ENCODE assay signal across 7 cellular contexts in the genomic region with DNA sequence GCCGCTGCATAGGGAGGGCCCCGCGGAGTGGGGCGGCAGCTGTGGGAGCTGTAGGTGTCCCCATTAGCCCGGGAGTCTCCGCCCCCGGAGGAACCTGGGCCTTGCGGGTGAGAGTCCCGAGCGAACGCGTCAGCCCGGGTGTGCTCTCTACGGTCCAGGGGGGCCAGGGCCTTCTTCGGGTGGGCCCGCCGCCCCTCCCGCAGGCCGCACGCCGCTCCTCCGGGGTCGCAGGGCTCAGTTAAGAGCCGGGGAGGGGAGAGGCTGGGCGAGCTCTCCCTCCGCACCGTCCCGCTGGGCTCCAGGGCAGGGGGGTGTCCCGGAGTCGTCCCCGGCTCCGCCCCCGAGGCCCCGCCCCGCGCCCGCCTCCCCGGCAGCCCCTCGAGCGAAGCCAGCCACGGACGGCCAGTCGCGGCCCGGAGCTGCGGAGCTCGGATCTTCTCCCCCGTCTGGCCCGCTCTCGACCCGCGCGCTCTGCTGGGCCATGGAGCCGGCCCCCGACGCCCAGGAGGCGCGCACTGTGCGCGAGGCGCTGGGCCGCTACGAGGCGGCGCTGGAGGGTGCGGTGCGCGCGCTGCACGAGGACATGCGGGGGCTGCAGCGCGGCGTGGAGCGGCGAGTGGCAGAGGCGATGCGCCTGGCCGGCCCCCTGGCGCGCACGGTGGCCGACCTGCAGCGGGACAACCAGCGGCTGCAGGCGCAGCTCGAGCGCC. TPM values are rescaled to one million over a fixed set of nuclear protein-coding genes. Genes with fewer than 3 reads are reported as not detected.
DNase-seq lines count a peak whose midpoint lies in the region; ATAC-seq, FAIRE-seq and TF ChIP-seq lines count a peak whose summit lies in the region.

A gene (plus strand): TSS at position 405 of the 710 bp plus-strand sequence. CDS start 77 bp downstream, at position 482.

- peak within 1 kb of the TSS; percentile 42 for H3K9ac ChIP-seq in HUES6 (ENCODE audit: low read length)

- no peaks in the 10 kb centered on the region for H3K9me3 Mint-ChIP-seq in activated T-cell treated with anti-CD3 and anti-CD28 coated beads, Interleukin-2, amount 50 U/mL, for 4 hours

- H3K36me3 ChIP-seq in HUES6 (ENCODE audit: control insufficient read depth, insufficient read depth, low read length) (no peaks in the 10 kb centered on the region), BE2C (no peaks in the 10 kb centered on the region)

- no peaks in the 10 kb centered on the region for H3K36me3 Mint-ChIP-seq in activated T-cell treated with anti-CD3 and anti-CD28 coated beads, Interleukin-2, amount 50 U/mL, for 4 hours (ENCODE audit: insufficient read depth)

- no peak within 1 kb of the TSS for H3K27ac ChIP-seq in HUES6 (ENCODE audit: low read depth, low read length)

- H3K27me3 ChIP-seq in HUES6 (ENCODE audit: control insufficient read depth, insufficient read depth, low read length) (peaks cover 59% of the 10 kb centered on the region), BE2C (peaks cover 21% of the 10 kb centered on the region)

- DNase-seq in activated T-cell treated with anti-CD3 and anti-CD28 coated beads, Interleukin-2, amount 50 U/mL, for 4 hours, result no peak
- peak; percentile 67 for DNase-seq in iPS-NIHi7 (ENCODE audit: extremely low spot score)
- DNase-seq in stimulated activated CD8-positive, alpha-beta memory T cell treated with anti-CD3 and anti-CD28 coated beads, Interleukin-4, amount 100 ng/mL, for 48 hours, result peak; percentile 40
- no peak for DNase-seq in BE2C
- no peak for DNase-seq in cerebellum (ENCODE audit: low spot score)
- DNase-seq in GM12891 (ENCODE audit: insufficient read length, low spot score), result no peak

- peak; percentile 62 to 73 for ATAC-seq in activated T-cell treated with anti-CD3 and anti-CD28 coated beads, Interleukin-2, amount 50 U/mL, for 4 hours

- peaks cover 47% of the 10 kb centered on the region for H3K27me3 Mint-ChIP-seq in activated T-cell treated with anti-CD3 and anti-CD28 coated beads, Interleukin-2, amount 50 U/mL, for 4 hours (ENCODE audit: low read depth)

- 0 out of 2 replicates have a peak, but pooled peaks cover 2% of the 10 kb centered on the region for H3K9me3 ChIP-seq in HUES6 (ENCODE audit: control insufficient read depth, insufficient read depth, low read depth, low read length)
- H3K9me3 ChIP-seq in BE2C, result peaks cover 4% of the 10 kb centered on the region; the same call in 1 of the 2 replicates

- H3K4me3 ChIP-seq in HUES6 (ENCODE audit: low read depth, low read length) (peak within 1 kb of the TSS; percentile 70), BE2C (ENCODE audit: low read depth, low read length) (no peak within 1 kb of the TSS)

- peaks cover 4% of the 10 kb centered on the region for H3K4me1 Mint-ChIP-seq in activated T-cell treated with anti-CD3 and anti-CD28 coated beads, Interleukin-2, amount 50 U/mL, for 4 hours (ENCODE audit: low read depth)

- TF ChIP-seq CTCF in BE2C (IDR thresholded peaks at IDR 0.05; ENCODE audit: low read depth, low read length), result no peak

- FAIRE-seq in GM12891 (lab: Jason Lieb, UNC), result no peak

- H3K4me3 Mint-ChIP-seq in activated T-cell treated with anti-CD3 and anti-CD28 coated beads, Interleukin-2, amount 50 U/mL, for 4 hours, result peak within 1 kb of the TSS; percentile 70

- no peak for TF ChIP-seq POLR2A in GM12891 (IDR thresholded peaks at IDR 0.05; ENCODE audit: low read depth, low read length)

- H3K4me1 ChIP-seq in HUES6 (ENCODE audit: control insufficient read depth, insufficient read depth, low read length), result peaks cover 40% of the 10 kb centered on the region
- peaks cover 20% of the 10 kb centered on the region for H3K4me1 ChIP-seq in BE2C

TF ChIP-seq in GM12891, 5 proteins besides CTCF, POLR2A, EP300 and RAD21:
- TF ChIP-seq SPI1 (IDR thresholded peaks at IDR 0.05; ENCODE audit: low read depth, low read length) (no peak), POU2F2 (IDR thresholded peaks at IDR 0.05; ENCODE audit: low read depth, low read length) (no peak), PAX5 (IDR thresholded peaks at IDR 0.05; ENCODE audit: insufficient read depth, low read length, severe bottlenecking) (no peak), POLR2AphosphoS5 (IDR thresholded peaks at IDR 0.05; ENCODE audit: low read depth, low read length) (no peak), TAF1 (IDR thresholded peaks at IDR 0.05; ENCODE audit: low read depth, low read length) (no peak)

RNA-seq across cellular contexts. Expression of the gene that starts here (rescaled TPM):
- not detected for total RNA-seq in activated T-cell treated with anti-CD3 and anti-CD28 coated beads, Interleukin-2, amount 50 U/mL, for 4 hours
- 2.1 TPM for polyA plus RNA-seq in BE2C (2012; ENCODE audit: insufficient read depth, insufficient read length, low read depth)
- total RNA-seq in cerebellum, result 5.6 TPM
- not detected for polyA plus RNA-seq in GM12891 (2012; ENCODE audit: low read depth, missing spikeins)

Comparison
In these comparisons a context has a peak if more than half of its experiments do, and no peak if none do; other contexts are left out.
1. Peak in ATAC-seq in activated T-cell treated with anti-CD3 and anti-CD28 coated beads, Interleukin-2, amount 50 U/mL, for 4 hours; RNA of the gene not detected or under 1 TPM.
2. DNase-seq: peak in iPS-NIHi7 (single experiment) and stimulated activated CD8-positive, alpha-beta memory T cell treated with anti-CD3 and anti-CD28 coated beads, Interleukin-4, amount 100 ng/mL, for 48 hours (single experiment); none in activated T-cell treated with anti-CD3 and anti-CD28 coated beads, Interleukin-2, amount 50 U/mL, for 4 hours (single experiment), BE2C (single experiment), cerebellum (single experiment) and GM12891 (single experiment).